1 cellular context compared by ENCODE assay signal in genomic region chr2:78811955-78812610, GRCh38.
TF ChIP-seq lines count a peak whose summit lies in the region.

No MANE protein-coding gene starts in this region.

TF ChIP-seq in GM23338, 12 proteins besides CTCF, POLR2A, EP300 and RAD21 (continued from another document):
- TF ChIP-seq, protein P1, sequence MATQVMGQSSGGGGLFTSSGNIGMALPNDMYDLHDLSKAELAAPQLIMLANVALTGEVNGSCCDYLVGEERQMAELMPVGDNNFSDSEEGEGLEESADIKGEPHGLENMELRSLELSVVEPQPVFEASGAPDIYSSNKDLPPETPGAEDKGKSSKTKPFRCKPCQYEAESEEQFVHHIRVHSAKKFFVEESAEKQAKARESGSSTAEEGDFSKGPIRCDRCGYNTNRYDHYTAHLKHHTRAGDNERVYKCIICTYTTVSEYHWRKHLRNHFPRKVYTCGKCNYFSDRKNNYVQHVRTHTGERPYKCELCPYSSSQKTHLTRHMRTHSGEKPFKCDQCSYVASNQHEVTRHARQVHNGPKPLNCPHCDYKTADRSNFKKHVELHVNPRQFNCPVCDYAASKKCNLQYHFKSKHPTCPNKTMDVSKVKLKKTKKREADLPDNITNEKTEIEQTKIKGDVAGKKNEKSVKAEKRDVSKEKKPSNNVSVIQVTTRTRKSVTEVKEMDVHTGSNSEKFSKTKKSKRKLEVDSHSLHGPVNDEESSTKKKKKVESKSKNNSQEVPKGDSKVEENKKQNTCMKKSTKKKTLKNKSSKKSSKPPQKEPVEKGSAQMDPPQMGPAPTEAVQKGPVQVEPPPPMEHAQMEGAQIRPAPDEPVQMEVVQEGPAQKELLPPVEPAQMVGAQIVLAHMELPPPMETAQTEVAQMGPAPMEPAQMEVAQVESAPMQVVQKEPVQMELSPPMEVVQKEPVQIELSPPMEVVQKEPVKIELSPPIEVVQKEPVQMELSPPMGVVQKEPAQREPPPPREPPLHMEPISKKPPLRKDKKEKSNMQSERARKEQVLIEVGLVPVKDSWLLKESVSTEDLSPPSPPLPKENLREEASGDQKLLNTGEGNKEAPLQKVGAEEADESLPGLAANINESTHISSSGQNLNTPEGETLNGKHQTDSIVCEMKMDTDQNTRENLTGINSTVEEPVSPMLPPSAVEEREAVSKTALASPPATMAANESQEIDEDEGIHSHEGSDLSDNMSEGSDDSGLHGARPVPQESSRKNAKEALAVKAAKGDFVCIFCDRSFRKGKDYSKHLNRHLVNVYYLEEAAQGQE (IDR thresholded peaks at IDR 0.05; ENCODE audit: unreplicated experiment), result no peak
- no peak for TF ChIP-seq STAT1 (IDR thresholded peaks at IDR 0.05; ENCODE audit: unreplicated experiment)
